2 cellular contexts compared by ENCODE assay signal in genomic region chr18:76391038-76391437, GRCh38.
TF ChIP-seq lines count a peak whose summit lies in the region.

No MANE protein-coding gene starts in this region.

TF ChIP-seq in GM23338, 12 proteins besides CTCF, POLR2A, EP300 and RAD21 (continued from another document):
- TF ChIP-seq JUNB (IDR thresholded peaks at IDR 0.05; ENCODE audit: unreplicated experiment): no peak
- no peak for TF ChIP-seq ZNF331 (CRISPR knock-in tag; IDR thresholded peaks at IDR 0.05; ENCODE audit: low read depth)

TF ChIP-seq in HepG2, 621 proteins besides CTCF, POLR2A, EP300 and RAD21 (continued from another document):
- TF ChIP-seq ZNF407 (CRISPR knock-in tag; IDR thresholded peaks at IDR 0.05; ENCODE audit: not compliant biosample characterization) (no peak), ZNF318 (CRISPR knock-in tag; IDR thresholded peaks at IDR 0.05) (no peak)
